1 cellular context compared by ENCODE assay signal in genomic region chr22:49961601-49962011, GRCh38.
TF ChIP-seq lines count a peak whose summit lies in the region.

No MANE protein-coding gene starts in this region.

TF ChIP-seq in WTC11, 78 proteins besides CTCF, POLR2A, EP300 and RAD21 (continued from another document):
- TF ChIP-seq FOXP4 (CRISPR knock-in tag; IDR thresholded peaks at IDR 0.05) (peak; percentile 36; the same call in 1 of the 2 replicates), ZBTB21 (CRISPR knock-in tag; IDR thresholded peaks at IDR 0.05; ENCODE audit: borderline replicate concordance) (no peak), JAZF1 (CRISPR knock-in tag; IDR thresholded peaks at IDR 0.05) (no peak), MAX (CRISPR knock-in tag; IDR thresholded peaks at IDR 0.05) (0 out of 2 replicates have a peak, but pooled peaks have one; percentile 48), RELA (CRISPR knock-in tag; IDR thresholded peaks at IDR 0.05; ENCODE audit: borderline replicate concordance) (no peak; the same call in 1 of the 2 replicates), FOXP1 (CRISPR knock-in tag; IDR thresholded peaks at IDR 0.05; ENCODE audit: borderline replicate concordance) (no peak), SOX15 (CRISPR knock-in tag; IDR thresholded peaks at IDR 0.05) (no peak), RORB (CRISPR knock-in tag; IDR thresholded peaks at IDR 0.05) (no peak), ZNF671 (CRISPR knock-in tag; IDR thresholded peaks at IDR 0.05) (no peak), ZNF138 (CRISPR knock-in tag; conservative IDR thresholded peaks at IDR 0.05) (no peak), PRDM15 (CRISPR knock-in tag; IDR thresholded peaks at IDR 0.05) (no peak), MLX (CRISPR knock-in tag; IDR thresholded peaks at IDR 0.05) (no peak), IRF2 (CRISPR knock-in tag; IDR thresholded peaks at IDR 0.05; ENCODE audit: borderline replicate concordance, low read depth) (no peak)
TF ChIP-seq in WTC11: peak in this region for 4.
